ENCODE assay signal across 1 cellular context in the genomic region with DNA sequence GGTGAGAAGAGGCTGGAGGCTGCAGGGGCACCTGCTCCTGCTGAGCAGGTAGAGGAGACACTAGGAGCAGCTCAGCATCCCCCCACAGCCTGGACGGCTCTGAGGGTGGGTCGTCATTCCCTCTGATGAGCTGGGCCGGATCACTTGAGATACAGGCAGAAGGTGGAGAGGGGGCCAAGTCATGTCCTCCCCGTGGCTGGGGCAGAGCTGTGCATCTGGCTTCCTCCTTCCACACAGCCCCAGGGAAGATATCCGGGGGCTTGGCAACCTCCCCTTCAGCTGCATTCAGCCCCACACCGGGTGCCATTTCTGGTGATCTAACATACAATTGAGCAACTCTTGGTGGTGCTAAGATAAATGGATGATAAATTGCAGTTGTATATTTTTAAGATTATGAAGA.
TF ChIP-seq lines count a peak whose summit lies in the region.

No MANE protein-coding gene starts in this region.

TF ChIP-seq in SK-N-SH, 30 proteins besides CTCF, POLR2A, EP300 and RAD21 (continued from another document):
- TF ChIP-seq, protein P1, sequence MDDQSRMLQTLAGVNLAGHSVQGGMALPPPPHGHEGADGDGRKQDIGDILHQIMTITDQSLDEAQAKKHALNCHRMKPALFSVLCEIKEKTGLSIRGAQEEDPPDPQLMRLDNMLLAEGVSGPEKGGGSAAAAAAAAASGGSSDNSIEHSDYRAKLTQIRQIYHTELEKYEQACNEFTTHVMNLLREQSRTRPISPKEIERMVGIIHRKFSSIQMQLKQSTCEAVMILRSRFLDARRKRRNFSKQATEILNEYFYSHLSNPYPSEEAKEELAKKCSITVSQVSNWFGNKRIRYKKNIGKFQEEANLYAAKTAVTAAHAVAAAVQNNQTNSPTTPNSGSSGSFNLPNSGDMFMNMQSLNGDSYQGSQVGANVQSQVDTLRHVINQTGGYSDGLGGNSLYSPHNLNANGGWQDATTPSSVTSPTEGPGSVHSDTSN (IDR thresholded peaks at IDR 0.05): no peak
- TF ChIP-seq FOSL2 (IDR thresholded peaks at IDR 0.05; ENCODE audit: borderline replicate concordance, low read depth): no peak
- TF ChIP-seq, protein P2, sequence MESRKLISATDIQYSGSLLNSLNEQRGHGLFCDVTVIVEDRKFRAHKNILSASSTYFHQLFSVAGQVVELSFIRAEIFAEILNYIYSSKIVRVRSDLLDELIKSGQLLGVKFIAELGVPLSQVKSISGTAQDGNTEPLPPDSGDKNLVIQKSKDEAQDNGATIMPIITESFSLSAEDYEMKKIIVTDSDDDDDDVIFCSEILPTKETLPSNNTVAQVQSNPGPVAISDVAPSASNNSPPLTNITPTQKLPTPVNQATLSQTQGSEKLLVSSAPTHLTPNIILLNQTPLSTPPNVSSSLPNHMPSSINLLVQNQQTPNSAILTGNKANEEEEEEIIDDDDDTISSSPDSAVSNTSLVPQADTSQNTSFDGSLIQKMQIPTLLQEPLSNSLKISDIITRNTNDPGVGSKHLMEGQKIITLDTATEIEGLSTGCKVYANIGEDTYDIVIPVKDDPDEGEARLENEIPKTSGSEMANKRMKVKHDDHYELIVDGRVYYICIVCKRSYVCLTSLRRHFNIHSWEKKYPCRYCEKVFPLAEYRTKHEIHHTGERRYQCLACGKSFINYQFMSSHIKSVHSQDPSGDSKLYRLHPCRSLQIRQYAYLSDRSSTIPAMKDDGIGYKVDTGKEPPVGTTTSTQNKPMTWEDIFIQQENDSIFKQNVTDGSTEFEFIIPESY (IDR thresholded peaks at IDR 0.05; ENCODE audit: borderline replicate concordance, low read depth): no peak
- TF ChIP-seq, protein P3, sequence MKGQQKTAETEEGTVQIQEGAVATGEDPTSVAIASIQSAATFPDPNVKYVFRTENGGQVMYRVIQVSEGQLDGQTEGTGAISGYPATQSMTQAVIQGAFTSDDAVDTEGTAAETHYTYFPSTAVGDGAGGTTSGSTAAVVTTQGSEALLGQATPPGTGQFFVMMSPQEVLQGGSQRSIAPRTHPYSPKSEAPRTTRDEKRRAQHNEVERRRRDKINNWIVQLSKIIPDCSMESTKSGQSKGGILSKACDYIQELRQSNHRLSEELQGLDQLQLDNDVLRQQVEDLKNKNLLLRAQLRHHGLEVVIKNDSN (IDR thresholded peaks at IDR 0.05; ENCODE audit: borderline replicate concordance, low read depth): no peak
- TF ChIP-seq ELF1 (IDR thresholded peaks at IDR 0.05): no peak
- TF ChIP-seq JUND (IDR thresholded peaks at IDR 0.05): no peak
- TF ChIP-seq, protein P4, sequence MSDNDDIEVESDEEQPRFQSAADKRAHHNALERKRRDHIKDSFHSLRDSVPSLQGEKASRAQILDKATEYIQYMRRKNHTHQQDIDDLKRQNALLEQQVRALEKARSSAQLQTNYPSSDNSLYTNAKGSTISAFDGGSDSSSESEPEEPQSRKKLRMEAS (IDR thresholded peaks at IDR 0.05; ENCODE audit: low read depth): no peak
